Comparison of ENCODE assay signal across 9 cellular contexts in the genomic region with DNA sequence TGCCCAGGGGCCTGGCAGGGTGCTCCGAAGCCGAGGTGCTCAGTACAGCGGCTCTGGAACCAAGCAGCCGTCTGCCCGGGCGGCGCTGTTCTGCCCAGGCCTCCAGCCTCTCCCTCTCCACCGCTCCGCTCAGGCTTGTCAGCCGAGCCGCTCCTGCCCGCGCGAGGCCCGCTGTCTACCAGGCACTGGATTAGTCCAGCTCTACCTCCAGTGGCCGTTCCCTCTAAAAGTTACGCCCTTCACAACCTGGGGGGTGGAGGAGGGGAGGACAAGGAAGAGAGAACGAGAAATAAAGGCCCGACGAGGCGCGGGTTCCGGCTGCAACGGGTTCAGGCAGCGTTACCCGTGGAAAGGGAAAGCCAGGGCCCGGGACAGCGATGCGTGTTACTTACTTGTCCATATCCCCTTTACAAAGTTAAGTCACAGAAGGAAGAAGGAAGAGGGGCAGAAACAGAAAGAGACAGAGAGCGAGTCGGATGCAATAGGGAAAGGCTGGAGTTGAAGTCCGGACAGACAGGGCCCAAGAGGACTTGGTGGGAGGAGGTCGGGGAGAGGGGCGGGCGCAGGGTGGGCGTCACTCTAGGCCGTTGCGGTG. TPM values are rescaled to one million over a fixed set of nuclear protein-coding genes. Genes with fewer than 3 reads are reported as not detected.
A peak's percentile ranks its signal among the peaks of the same experiment; 100 is the strongest.
DNase-seq lines count a peak whose midpoint lies in the region; ATAC-seq and TF ChIP-seq lines count a peak whose summit lies in the region.
"Had no signal": no experiment of that assay in that cellular context is flagged by ENCODE, and none has a peak within 500 bp of the region (broad histone marks: within the 10 kb centered on the region; RNA-seq: fewer than 3 reads in every experiment).

No MANE protein-coding gene starts in this region.

- TF ChIP-seq EP300 in SK-N-SH (IDR thresholded peaks at IDR 0.05; ENCODE audit: borderline replicate concordance in 1 of 2, low read depth in 1 of 2, low read length in 1 of 2), result no peak

- no peak overlapping the region for H3K9ac ChIP-seq in SK-N-SH

- TF ChIP-seq CTCF in SK-N-SH (IDR thresholded peaks at IDR 0.05), result peak; percentile 33
- TF ChIP-seq CTCF in gastrocnemius medialis (IDR thresholded peaks at IDR 0.05 in 4 of 5, conservative IDR thresholded peaks at IDR 0.05 in 1 of 5), result no peak

- in situ Hi-C loops in gastrocnemius medialis (cut with MboI; ENCODE audit: low sequenced_read_pairs in 4 of 4), result no loop called here

- H3K9me3 ChIP-seq in SK-N-SH, result no peaks in the 10 kb centered on the region
- H3K9me3 ChIP-seq in gastrocnemius medialis, result no peaks in the 10 kb centered on the region

- CTCF ChIA-PET in SK-N-SH (lab: Yijun Ruan, JAX), result interaction anchor here (1.1 to 1.5 kb wide), 3 partner anchors 262 to 1311 kb away, joined by 3 to 4 read pairs (median 4); no protein-coding TSS in a partner anchor

- H3K27ac ChIP-seq in SK-N-SH (ENCODE audit: low read depth in 2 of 2, low read length in 1 of 2), result no peak overlapping the region
- H3K27ac ChIP-seq in gastrocnemius medialis, result no peak overlapping the region

- no peak overlapping the region for H2AFZ ChIP-seq in SK-N-SH (ENCODE audit: low read depth)

- no peaks in the 10 kb centered on the region for H3F3A ChIP-seq in SK-N-SH (replicated peaks; ENCODE audit: insufficient read depth)

- no peaks in the 10 kb centered on the region for H3K79me2 ChIP-seq in SK-N-SH (ENCODE audit: insufficient read depth)

- TF ChIP-seq RAD21 in SK-N-SH (IDR thresholded peaks at IDR 0.05; ENCODE audit: low read length), result no peak

- H3K4me3 ChIP-seq in SK-N-SH (ENCODE audit: low read depth in 2 of 2, low read length in 1 of 2) (peak overlapping the region in 1 of 2 experiments; percentile 18; a peak in 1 of 4 replicates), gastrocnemius medialis (peak overlapping the region in 3 of 4 donors; percentile 17 to 49 (median 26))

- ATAC-seq in gastrocnemius medialis (no peak), HG03280 (IDR thresholded peaks at IDR 0.05; ENCODE audit: unreplicated experiment) (no peak)

- H3K4me1 ChIP-seq in SK-N-SH (ENCODE audit: control insufficient read depth in 1 of 2, insufficient read depth in 2 of 2, low read depth in 1 of 2, low read length in 1 of 2), result peaks cover 0 to 4% of the 10 kb centered on the region in 2 experiments; a peak in 1 of 4 replicates
- peaks cover 11 to 20% of the 10 kb centered on the region in 2 donors for H3K4me1 ChIP-seq in gastrocnemius medialis

- TF ChIP-seq POLR2A in gastrocnemius medialis (IDR thresholded peaks at IDR 0.05), result no peak

- POLR2A ChIA-PET in SK-N-SH (lab: Yijun Ruan, JAX), result no interaction called here

- WGBS in SK-N-SH (ENCODE audit: low lambda C conversion rate), result 7% methylated on average over 30 of the region's 38 CpGs

- no peaks in the 10 kb centered on the region for H3K36me3 ChIP-seq in SK-N-SH (replicated peaks in 1 of 2; ENCODE audit: control insufficient read depth in 1 of 2, insufficient read depth in 2 of 2, low read length in 1 of 2)
- no peaks in the 10 kb centered on the region for H3K36me3 ChIP-seq in gastrocnemius medialis

- no peaks in the 10 kb centered on the region for H3K9me2 ChIP-seq in SK-N-SH

- intact Hi-C loops in gastrocnemius medialis (cut with DNase I; ENCODE audit: low total_unique reads), result no loop called here

- H4K20me1 ChIP-seq in SK-N-SH (ENCODE audit: insufficient read depth), result no peaks in the 10 kb centered on the region

- H3K27me3 ChIP-seq in SK-N-SH (ENCODE audit: insufficient read depth), result peaks cover 98% of the 10 kb centered on the region
- peaks cover 95 to 97% (median 96%) of the 10 kb centered on the region in 3 donors for H3K27me3 ChIP-seq in gastrocnemius medialis

- peak overlapping the region; percentile 55; the same call in 1 of the 2 replicates for H3K4me2 ChIP-seq in SK-N-SH

- DNase-seq in NCI-H1417 (lab: John Stamatoyannopoulos, UW), result peak in 2 of 3 experiments; percentile 85 to 86
- no peak for DNase-seq in NCI-H1417 treated with DMSO at 0.1 percent for 48 hours (lab: John Stamatoyannopoulos, UW)
- peak; percentile 69 for DNase-seq in SK-N-SH
- DNase-seq in foreskin melanocyte, result peak; percentile 38
- no peak for DNase-seq in gastrocnemius medialis
- no peak for DNase-seq in dedifferentiated amniotic fluid mesenchymal stem cell (ENCODE audit: extremely low spot score)
- DNase-seq in occipital lobe (lab: John Stamatoyannopoulos, UW), result no peak

TF ChIP-seq in SK-N-SH, 30 proteins besides CTCF, POLR2A, EP300 and RAD21:
- TF ChIP-seq EZH2phosphoT487 (IDR thresholded peaks at IDR 0.05; ENCODE audit: borderline replicate concordance, low read depth) (peak; percentile 93), NFIC (IDR thresholded peaks at IDR 0.05; ENCODE audit: borderline replicate concordance) (no peak)

RNA-seq across cellular contexts. Expression of a gene that starts 2.9 kb away (rescaled TPM):
- polyA plus RNA-seq in SK-N-SH (2012; rRNA removed), result not detected in 2 replicates
- not detected in 2 replicates for polyA plus RNA-seq in SK-N-SH (2012; cell fraction: cytosol; rRNA removed)
- not detected in 2 replicates for polyA plus RNA-seq in SK-N-SH (2012; cell fraction: nucleus; rRNA removed)
- total RNA-seq in gastrocnemius medialis (not detected), occipital lobe (3.3 TPM)
- total RNA-seq: liver had no signal
- polyA plus RNA-seq: liver had no signal

Comparison
In these comparisons a context has a peak if more than half of its experiments do, and no peak if none do; other contexts are left out.
1. DNase-seq: peak in NCI-H1417 (2 of 3), SK-N-SH (single experiment) and foreskin melanocyte (single experiment); none in NCI-H1417 treated with DMSO at 0.1 percent for 48 hours (single experiment), gastrocnemius medialis (0 of 2), dedifferentiated amniotic fluid mesenchymal stem cell (single experiment) and occipital lobe (single experiment).